In the genomic region with DNA sequence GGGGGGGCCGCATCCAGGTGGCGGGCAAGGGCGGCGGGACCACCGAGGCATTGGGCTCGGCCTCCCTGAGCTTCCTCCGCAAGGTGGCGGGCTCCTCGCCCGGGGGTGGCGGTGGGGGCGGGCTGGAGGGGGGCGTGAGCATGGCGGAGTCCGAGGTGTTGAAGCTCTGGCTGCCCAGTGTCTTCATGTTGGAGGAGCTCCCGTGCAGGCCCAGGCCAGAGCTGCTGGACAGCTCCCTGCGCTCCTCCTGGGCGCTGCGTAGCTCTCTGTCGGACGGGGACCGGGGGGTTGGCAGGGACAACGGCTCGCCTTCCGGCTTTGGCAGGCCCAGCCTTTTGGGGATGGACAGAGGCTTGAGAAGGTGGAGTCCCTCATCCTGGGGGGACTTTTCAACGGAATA, we compare ENCODE assay signal across 15 cellular contexts.
"Had no signal": no experiment of that assay in that cellular context is flagged by ENCODE, and none has a peak within 500 bp of the region (broad histone marks: within the 10 kb centered on the region; RNA-seq: fewer than 3 reads in every experiment).

No MANE protein-coding gene starts in this region.

- H3K4me3 Mint-ChIP-seq: natural killer cell; neural crest cell; stimulated activated naive CD8-positive, alpha-beta T cell treated with anti-CD3 and anti-CD28 coated beads, Interleukin-15, Interleukin-2, amounts not matched to agents 100 ng/mL and 50 ng/mL, for 24 hours had no signal

- ATAC-seq: natural killer cell, pancreas had no signal

- H3K36me3 Mint-ChIP-seq: natural killer cell had no signal

- H3K27ac Mint-ChIP-seq: natural killer cell; progenitor cell of endocrine pancreas; stimulated activated naive CD8-positive, alpha-beta T cell treated with anti-CD3 and anti-CD28 coated beads, Interleukin-15, Interleukin-2, amounts not matched to agents 100 ng/mL and 50 ng/mL, for 24 hours had no signal

- H3K4me1 Mint-ChIP-seq: natural killer cell, neural crest cell had no signal

- H3K9me3 Mint-ChIP-seq: natural killer cell; neural crest cell; stimulated activated naive CD8-positive, alpha-beta T cell treated with anti-CD3 and anti-CD28 coated beads, Interleukin-15, Interleukin-2, amounts not matched to agents 100 ng/mL and 50 ng/mL, for 24 hours had no signal

- H3K27me3 Mint-ChIP-seq: progenitor cell of endocrine pancreas; stimulated activated naive CD8-positive, alpha-beta T cell treated with anti-CD3 and anti-CD28 coated beads, Interleukin-15, Interleukin-2, amounts not matched to agents 100 ng/mL and 50 ng/mL, for 24 hours had no signal

- DNase-seq: effector CD4-positive, alpha-beta T cell; heart left ventricle; hippocampal formation; islet precursor cell; natural killer cell; occipital lobe; small intestine; stimulated activated CD4-positive, alpha-beta T cell treated with anti-CD3 and anti-CD28 coated beads, Interleukin-12 subunit alpha, Interleukin-12 subunit beta, amount 100 ng/mL, for 4 hours; tibial artery; upper lobe of left lung; uterus had no signal
